ENCODE assay signal across 8 cellular contexts in the genomic region with DNA sequence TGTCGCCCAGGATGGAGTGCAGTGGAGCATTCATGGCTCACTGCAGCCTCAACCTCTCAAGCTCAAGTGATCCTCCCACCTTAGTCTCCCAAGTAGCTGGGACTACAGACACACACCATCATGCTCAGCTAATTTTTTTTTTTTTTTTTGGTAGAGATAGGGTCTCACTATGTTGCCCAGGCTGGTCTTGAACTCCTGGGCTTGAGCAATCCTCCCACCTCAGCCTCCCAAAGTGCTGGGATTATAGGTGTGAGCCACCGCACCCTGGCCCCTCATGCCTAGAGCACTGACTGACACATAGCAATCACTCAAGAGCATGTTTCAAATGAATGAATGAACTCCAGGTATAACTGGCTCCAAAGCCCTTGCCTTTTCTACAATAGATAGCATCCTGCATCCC. TPM values are rescaled to one million over a fixed set of nuclear protein-coding genes. Genes with fewer than 3 reads are reported as not detected.
DNase-seq lines count a peak whose midpoint lies in the region; ATAC-seq and TF ChIP-seq lines count a peak whose summit lies in the region.
"Not testable (repeated sequence)": the region's sequence is repeated elsewhere in the genome, so short reads cannot be mapped to it uniquely, and the experiment has no call there.

No MANE protein-coding gene starts in this region.

- CTCF ChIA-PET in CD4-positive, alpha-beta memory T cell (lab: Charles Lee; ENCODE audit: partially characterized antibody): interaction anchor here (0.7 to 12.5 kb wide), 5 partner anchors 10 to 128 kb away, joined by 3 to 450 read pairs (median 7); no protein-coding TSS in a partner anchor

- H3K4me1 ChIP-seq in CD4-positive, alpha-beta memory T cell (ENCODE audit: insufficient read depth, low read length): peaks cover 78% of the 10 kb centered on the region
- H3K4me1 ChIP-seq in Peyer's patch: peaks cover 23 to 78% (median 43%) of the 10 kb centered on the region in 4 donors
- peaks cover 81% of the 10 kb centered on the region for H3K4me1 ChIP-seq in upper lobe of right lung

- not testable (repeated sequence) for TF ChIP-seq POLR2A in Peyer's patch (IDR thresholded peaks at IDR 0.05)

- peak in 1 of 5 donors; percentile 24 for DNase-seq in CD4-positive, alpha-beta memory T cell
- DNase-seq in Peyer's patch; activated T-cell treated with anti-CD3 and anti-CD28 coated beads, Interleukin-2, amount 50 U/mL, for 24 hours; central memory CD8-positive, alpha-beta T cell (ENCODE audit: low spot score in 2 of 2); immature natural killer cell; natural killer cell; upper lobe of right lung: not testable (repeated sequence)

- intact Hi-C loops in CD4-positive, alpha-beta memory T cell (cut with micrococcal nuclease): loop anchor here (10.0 kb wide), 1 partner anchor 304 kb away; no protein-coding TSS in a partner anchor
- intact Hi-C loops in natural killer cell (cut with micrococcal nuclease); upper lobe of right lung (cut with DNase I): not testable (repeated sequence)

- peaks cover 0 to 17% of the 10 kb centered on the region in 2 donors for H3K36me3 Mint-ChIP-seq in CD4-positive, alpha-beta memory T cell
- peaks cover 22% of the 10 kb centered on the region for H3K36me3 Mint-ChIP-seq in activated T-cell treated with anti-CD3 and anti-CD28 coated beads, Interleukin-2, amount 50 U/mL, for 24 hours (ENCODE audit: low read depth)
- peaks cover 44% of the 10 kb centered on the region for H3K36me3 Mint-ChIP-seq in central memory CD8-positive, alpha-beta T cell (ENCODE audit: insufficient read depth)
- H3K36me3 Mint-ChIP-seq in immature natural killer cell; natural killer cell; stimulated activated memory B cell treated with anti-CD40 and anti-IgM and Interleukin-4, amounts not matched to agents 10 μg/mL and 1 μg/mL and 100 μg/mL, for 72 hours: not testable (repeated sequence)

- H3K27me3 ChIP-seq in CD4-positive, alpha-beta memory T cell (ENCODE audit: insufficient read depth, low read length); Peyer's patch; upper lobe of right lung: not testable (repeated sequence)

- H3K27ac ChIP-seq in CD4-positive, alpha-beta memory T cell (ENCODE audit: low read depth, low read length): peak overlapping the region; percentile 95
- peak overlapping the region in 3 of 4 donors; percentile 7 to 99 (median 97) for H3K27ac ChIP-seq in Peyer's patch
- peak overlapping the region; percentile 98 for H3K27ac ChIP-seq in upper lobe of right lung

- H3K4me3 Mint-ChIP-seq in CD4-positive, alpha-beta memory T cell: peak overlapping the region in 7 of 8 donors; percentile 25 to 91 (median 89)
- H3K4me3 Mint-ChIP-seq in activated T-cell treated with anti-CD3 and anti-CD28 coated beads, Interleukin-2, amount 50 U/mL, for 24 hours; immature natural killer cell; natural killer cell; stimulated activated memory B cell treated with anti-CD40 and anti-IgM and Interleukin-4, amounts not matched to agents 10 μg/mL and 1 μg/mL and 100 μg/mL, for 72 hours: not testable (repeated sequence)
- peak overlapping the region; percentile 78 for H3K4me3 Mint-ChIP-seq in central memory CD8-positive, alpha-beta T cell

- not testable (repeated sequence) for H3K27me3 Mint-ChIP-seq in CD4-positive, alpha-beta memory T cell; activated T-cell treated with anti-CD3 and anti-CD28 coated beads, Interleukin-2, amount 50 U/mL, for 24 hours; central memory CD8-positive, alpha-beta T cell; natural killer cell (ENCODE audit: low read depth in 2 of 2); stimulated activated memory B cell treated with anti-CD40 and anti-IgM and Interleukin-4, amounts not matched to agents 10 μg/mL and 1 μg/mL and 100 μg/mL, for 72 hours
- peaks cover 3 to 11% (median 10%) of the 10 kb centered on the region in 3 donors for H3K27me3 Mint-ChIP-seq in immature natural killer cell (ENCODE audit: low read depth in 3 of 3)

- H3K4me1 Mint-ChIP-seq in CD4-positive, alpha-beta memory T cell: peaks cover 58 to 85% (median 70%) of the 10 kb centered on the region in 4 donors
- H3K4me1 Mint-ChIP-seq in activated T-cell treated with anti-CD3 and anti-CD28 coated beads, Interleukin-2, amount 50 U/mL, for 24 hours (ENCODE audit: low read depth): peaks cover 77% of the 10 kb centered on the region
- H3K4me1 Mint-ChIP-seq in central memory CD8-positive, alpha-beta T cell: peaks cover 64% of the 10 kb centered on the region
- peaks cover 60 to 69% of the 10 kb centered on the region in 2 donors for H3K4me1 Mint-ChIP-seq in immature natural killer cell
- H3K4me1 Mint-ChIP-seq in natural killer cell: peaks cover 59 to 64% of the 10 kb centered on the region in 2 donors
- H3K4me1 Mint-ChIP-seq in stimulated activated memory B cell treated with anti-CD40 and anti-IgM and Interleukin-4, amounts not matched to agents 10 μg/mL and 1 μg/mL and 100 μg/mL, for 72 hours: peaks cover 74% of the 10 kb centered on the region

- POLR2A ChIA-PET in CD4-positive, alpha-beta memory T cell (lab: Charles Lee; ENCODE audit: partially characterized antibody): interaction anchor here (0.6 to 12.5 kb wide), 10 partner anchors 9 to 290 kb away, joined by 3 to 751 read pairs (median 13); a partner anchor contains a TSS

- not testable (repeated sequence) for H3K9me3 Mint-ChIP-seq in CD4-positive, alpha-beta memory T cell; activated T-cell treated with anti-CD3 and anti-CD28 coated beads, Interleukin-2, amount 50 U/mL, for 24 hours; central memory CD8-positive, alpha-beta T cell; immature natural killer cell; natural killer cell; stimulated activated memory B cell treated with anti-CD40 and anti-IgM and Interleukin-4, amounts not matched to agents 10 μg/mL and 1 μg/mL and 100 μg/mL, for 72 hours

- not testable (repeated sequence) for H3K9me3 ChIP-seq in CD4-positive, alpha-beta memory T cell (ENCODE audit: control insufficient read depth in 1 of 2, low read length in 2 of 2); Peyer's patch; upper lobe of right lung

- TF ChIP-seq CTCF in Peyer's patch (IDR thresholded peaks at IDR 0.05); natural killer cell (IDR thresholded peaks at IDR 0.05); upper lobe of right lung (IDR thresholded peaks at IDR 0.05): not testable (repeated sequence)

- ATAC-seq in central memory CD8-positive, alpha-beta T cell (replicated peaks; ENCODE audit: extremely low read depth, poor library complexity, severe bottlenecking); natural killer cell; stimulated activated memory B cell treated with anti-CD40 and anti-IgM and Interleukin-4, amounts not matched to agents 10 μg/mL and 1 μg/mL and 100 μg/mL, for 72 hours; upper lobe of right lung: not testable (repeated sequence)

- H3K27ac Mint-ChIP-seq in CD4-positive, alpha-beta memory T cell: peak overlapping the region; percentile 98 to 100 (median 100)
- peak overlapping the region; percentile 97 for H3K27ac Mint-ChIP-seq in activated T-cell treated with anti-CD3 and anti-CD28 coated beads, Interleukin-2, amount 50 U/mL, for 24 hours
- peak overlapping the region; percentile 97 for H3K27ac Mint-ChIP-seq in central memory CD8-positive, alpha-beta T cell (ENCODE audit: low read depth)
- H3K27ac Mint-ChIP-seq in immature natural killer cell (peak overlapping the region in 5 of 6 donors; percentile 43 to 98 (median 92)), natural killer cell (peak overlapping the region; percentile 97 to 98)
- H3K27ac Mint-ChIP-seq in stimulated activated memory B cell treated with anti-CD40 and anti-IgM and Interleukin-4, amounts not matched to agents 10 μg/mL and 1 μg/mL and 100 μg/mL, for 72 hours: peak overlapping the region; percentile 96

- H3K36me3 ChIP-seq in CD4-positive, alpha-beta memory T cell (ENCODE audit: insufficient read depth, low read length); Peyer's patch; upper lobe of right lung: not testable (repeated sequence)

- not testable (repeated sequence) for H3K4me3 ChIP-seq in CD4-positive, alpha-beta memory T cell (ENCODE audit: low read length in 2 of 2); Peyer's patch; upper lobe of right lung

RNA-seq across cellular contexts. Expression of a gene that starts 3.9 kb away (rescaled TPM):
- 100 to 1,000 TPM; 559 to 573 TPM for total RNA-seq in CD4-positive, alpha-beta memory T cell
- 100 to 1,000 TPM in 1 of 2 donors, 10 to 100 TPM in 1; 23.5 to 186 TPM for polyA plus RNA-seq in CD4-positive, alpha-beta memory T cell
- total RNA-seq in Peyer's patch: 1,000 to 10,000 TPM in 1 of 4 donors, 100 to 1,000 TPM in 3; 571 to 1,016 (median 697) TPM
- 100 to 1,000 TPM in 1 of 3 donors, 10 to 100 TPM in 2; 45.0 to 217 (median 57.2) TPM for polyA plus RNA-seq in immature natural killer cell
- 100 to 1,000 TPM; 623 to 740 (median 677) TPM for total RNA-seq in natural killer cell
- total RNA-seq in upper lobe of right lung: 819 TPM

RNA-seq across cellular contexts. Expression of a gene that starts 23.2 kb away (rescaled TPM):
- total RNA-seq in CD4-positive, alpha-beta memory T cell: 1,000 to 10,000 TPM; 1,815 to 1,855 TPM
- 1,000 to 10,000 TPM; 1,453 to 1,910 TPM for polyA plus RNA-seq in CD4-positive, alpha-beta memory T cell
- total RNA-seq in Peyer's patch (1,000 to 10,000 TPM in 1 of 4 donors, 100 to 1,000 TPM in 3; 781 to 1,253 (median 958) TPM), natural killer cell (100 to 1,000 TPM; 628 to 754 (median 714) TPM), upper lobe of right lung (847 TPM)
- 100 to 1,000 TPM; 628 to 849 (median 821) TPM for polyA plus RNA-seq in immature natural killer cell

RNA-seq across cellular contexts. Expression of a gene that starts 40.8 kb away (rescaled TPM):
- total RNA-seq in CD4-positive, alpha-beta memory T cell: 10 to 100 TPM; 37.7 to 38.1 TPM
- polyA plus RNA-seq in CD4-positive, alpha-beta memory T cell: 10 to 100 TPM; 14.6 to 19.7 TPM
- 10 to 100 TPM in 3 of 4 donors, 1 to 10 TPM in 1; 5.0 to 29.4 (median 17.5) TPM for total RNA-seq in Peyer's patch
- polyA plus RNA-seq in immature natural killer cell: 10 to 100 TPM in 2 of 3 donors, 1 to 10 TPM in 1; 7.3 to 16.2 (median 12.5) TPM
- 10 to 100 TPM; 20.0 to 28.9 (median 26.2) TPM for total RNA-seq in natural killer cell
- total RNA-seq in upper lobe of right lung: 17.6 TPM

RNA-seq across cellular contexts. Expression of a gene that starts 51.2 kb away (rescaled TPM):
- 100 to 1,000 TPM; 207 to 210 TPM for total RNA-seq in CD4-positive, alpha-beta memory T cell
- polyA plus RNA-seq in CD4-positive, alpha-beta memory T cell: 10 to 100 TPM; 16.6 to 36.4 TPM
- total RNA-seq in Peyer's patch (10 to 100 TPM; 47.9 to 74.7 (median 58.9) TPM), natural killer cell (100 to 1,000 TPM; 254 to 305 (median 259) TPM), upper lobe of right lung (75.0 TPM)
- polyA plus RNA-seq in immature natural killer cell: 10 to 100 TPM in 2 of 3 donors, 1 to 10 TPM in 1; 9.7 to 48.4 (median 22.4) TPM
